Comparison of ENCODE assay signal across 31 cellular contexts in genomic region chr2:224659726-224660125, GRCh38. TPM values are rescaled to one million over a fixed set of nuclear protein-coding genes. Genes with fewer than 3 reads are reported as not detected.
"Had no signal": no experiment of that assay in that cellular context is flagged by ENCODE, and none has a peak within 500 bp of the region (broad histone marks: within the 10 kb centered on the region; RNA-seq: fewer than 3 reads in every experiment).

No MANE protein-coding gene starts in this region.

- H3K27me3 ChIP-seq: ascending aorta, brain microvascular endothelial cell, hepatocyte, neural progenitor cell, transverse colon had no signal

- H3K9me3 ChIP-seq: ascending aorta had no signal

- DNase-seq: activated CD4-positive, alpha-beta memory T cell treated with anti-CD3 and anti-CD28 coated beads, Interleukin-2, amount 10 ng/mL, durations not matched to agents 7 days and 5 days; activated CD4-positive, alpha-beta T cell treated with anti-CD3 and anti-CD28 coated beads, Interleukin-2, amount 10 ng/mL, durations not matched to agents 24 days and 14 days; activated CD8-positive, alpha-beta memory T cell treated with anti-CD3 and anti-CD28 coated beads, Interleukin-2, amount 10 ng/mL, durations not matched to agents 7 days and 5 days; activated gamma-delta T cell treated with Interleukin-2 at 50 U/mL for 16 hours; activated T-cell treated with anti-CD3 and anti-CD28 coated beads for 4 hours; brain microvascular endothelial cell; central memory CD4-positive, alpha-beta T cell; effector memory CD4-positive, alpha-beta T cell; foreskin melanocyte; glutamatergic neuron; immature natural killer cell; naive thymus-derived CD8-positive, alpha-beta T cell; small intestine; stimulated activated CD4-positive, alpha-beta T cell treated with anti-CD3 and anti-CD28 coated beads, Interleukin-2, amount 100 ng/mL, for 24 hours; stimulated activated naive B cell treated with anti-CD40 and anti-IgM and Interleukin-4, amounts not matched to agents 10 μg/mL and 1 μg/mL and 100 μg/mL, for 72 hours; transverse colon had no signal

- H3K27me3 Mint-ChIP-seq: activated CD4-positive, alpha-beta T cell treated with anti-CD3 and anti-CD28 coated beads, Interleukin-2, amount 10 ng/mL, durations not matched to agents 24 days and 14 days; activated CD8-positive, alpha-beta memory T cell treated with anti-CD3 and anti-CD28 coated beads, Interleukin-2, amount 10 ng/mL, durations not matched to agents 7 days and 5 days; activated naive CD4-positive, alpha-beta T cell treated with anti-CD3 and anti-CD28 coated beads, Interleukin-2, amount 50 U/mL, for 24 hours had no signal

- H3K4me1 ChIP-seq: ascending aorta, neural progenitor cell, transverse colon had no signal

- H3K79me2 ChIP-seq: hepatocyte had no signal

- H2AFZ ChIP-seq: hepatocyte, neural progenitor cell had no signal

- H3K4me1 Mint-ChIP-seq: activated CD4-positive, alpha-beta memory T cell treated with anti-CD3 and anti-CD28 coated beads, Interleukin-2, amount 10 ng/mL, durations not matched to agents 7 days and 5 days; activated CD4-positive, alpha-beta T cell treated with anti-CD3 and anti-CD28 coated beads, Interleukin-2, amount 10 ng/mL, durations not matched to agents 24 days and 14 days; activated CD8-positive, alpha-beta memory T cell treated with anti-CD3 and anti-CD28 coated beads, Interleukin-2, amount 10 ng/mL, durations not matched to agents 7 days and 5 days; activated naive CD4-positive, alpha-beta T cell treated with anti-CD3 and anti-CD28 coated beads, Interleukin-2, amount 50 U/mL, for 24 hours; immature natural killer cell; naive thymus-derived CD8-positive, alpha-beta T cell; neural progenitor cell had no signal

- ATAC-seq: activated CD4-positive, CD25-positive, alpha-beta regulatory T cell treated with anti-CD3 and anti-CD28 coated beads, Interleukin-2, amount 50 U/mL, for 24 hours; activated CD8-positive, alpha-beta memory T cell treated with anti-CD3 and anti-CD28 coated beads, Interleukin-2, amount 10 ng/mL, durations not matched to agents 7 days and 5 days; esophagus mucosa; left lobe of liver; naive thymus-derived CD8-positive, alpha-beta T cell; sciatic nerve; stimulated activated naive B cell treated with anti-CD40 and anti-IgM and Interleukin-4, amounts not matched to agents 10 μg/mL and 1 μg/mL and 100 μg/mL, for 72 hours had no signal

- H3K4me3 ChIP-seq: ascending aorta, hepatocyte, lung, neural progenitor cell, transverse colon had no signal

- H3K4me2 ChIP-seq: hepatocyte, neural progenitor cell had no signal

- H3K27ac Mint-ChIP-seq: activated CD4-positive, alpha-beta memory T cell treated with anti-CD3 and anti-CD28 coated beads, Interleukin-2, amount 10 ng/mL, durations not matched to agents 7 days and 5 days; activated CD4-positive, alpha-beta T cell treated with anti-CD3 and anti-CD28 coated beads, Interleukin-2, amount 10 ng/mL, durations not matched to agents 24 days and 14 days; activated CD8-positive, alpha-beta memory T cell treated with anti-CD3 and anti-CD28 coated beads, Interleukin-2, amount 10 ng/mL, durations not matched to agents 7 days and 5 days; activated naive CD4-positive, alpha-beta T cell treated with anti-CD3 and anti-CD28 coated beads, Interleukin-2, amount 50 U/mL, for 24 hours; immature natural killer cell; naive thymus-derived CD8-positive, alpha-beta T cell; neural progenitor cell; stimulated activated naive B cell treated with anti-CD40 and anti-IgM and Interleukin-4, amounts not matched to agents 10 μg/mL and 1 μg/mL and 100 μg/mL, for 72 hours had no signal

- H3K27ac ChIP-seq: ascending aorta, brain microvascular endothelial cell, hepatocyte, neural progenitor cell, transverse colon had no signal

- H3K4me3 Mint-ChIP-seq: activated CD4-positive, alpha-beta memory T cell treated with anti-CD3 and anti-CD28 coated beads, Interleukin-2, amount 10 ng/mL, durations not matched to agents 7 days and 5 days; activated CD4-positive, alpha-beta T cell treated with anti-CD3 and anti-CD28 coated beads, Interleukin-2, amount 10 ng/mL, durations not matched to agents 24 days and 14 days; activated CD8-positive, alpha-beta memory T cell treated with anti-CD3 and anti-CD28 coated beads, Interleukin-2, amount 10 ng/mL, durations not matched to agents 7 days and 5 days; activated naive CD4-positive, alpha-beta T cell treated with anti-CD3 and anti-CD28 coated beads, Interleukin-2, amount 50 U/mL, for 24 hours; immature natural killer cell; naive thymus-derived CD8-positive, alpha-beta T cell; neural progenitor cell; stimulated activated naive B cell treated with anti-CD40 and anti-IgM and Interleukin-4, amounts not matched to agents 10 μg/mL and 1 μg/mL and 100 μg/mL, for 72 hours had no signal

- H3K36me3 ChIP-seq: ascending aorta, brain microvascular endothelial cell, neural progenitor cell, transverse colon had no signal

- H3K9ac ChIP-seq: neural progenitor cell had no signal

RNA-seq across cellular contexts. Expression of gene CCDC195, which starts 56.4 kb away (rescaled TPM):
- total RNA-seq: activated CD4-positive, alpha-beta memory T cell treated with anti-CD3 and anti-CD28 coated beads, Interleukin-2, amount 10 ng/mL, durations not matched to agents 7 days and 5 days; activated CD4-positive, alpha-beta T cell treated with anti-CD3 and anti-CD28 coated beads, Interleukin-2, amount 10 ng/mL, durations not matched to agents 24 days and 14 days; activated CD8-positive, alpha-beta memory T cell treated with anti-CD3 and anti-CD28 coated beads, Interleukin-2, amount 10 ng/mL, durations not matched to agents 7 days and 5 days; ascending aorta; dermis microvascular lymphatic vessel endothelial cell; esophagus mucosa; hepatocyte; kidney epithelial cell; left lobe of liver; lung; naive thymus-derived CD8-positive, alpha-beta T cell; omental fat pad; posterior vena cava; renal cortical epithelial cell; sciatic nerve; temporal lobe; transverse colon had no signal
